Comparison of ENCODE assay signal across 27 cellular contexts in genomic region chrX:152892999-152893605, GRCh38.
"Had no signal": no experiment of that assay in that cellular context is flagged by ENCODE, and none has a peak within 500 bp of the region (broad histone marks: within the 10 kb centered on the region; RNA-seq: fewer than 3 reads in every experiment).

No MANE protein-coding gene starts in this region.

- H3K36me3 ChIP-seq: cardiac muscle cell, heart left ventricle, left ventricle myocardium inferior, transverse colon had no signal

- H3K36me3 Mint-ChIP-seq: activated naive CD8-positive, alpha-beta T cell; naive B cell had no signal

- H3K27ac ChIP-seq: body of pancreas, cardiac muscle cell, coronary artery, dorsolateral prefrontal cortex, heart left ventricle, left ventricle myocardium inferior, testis, transverse colon had no signal

- H3K27me3 ChIP-seq: body of pancreas, cardiac muscle cell, testis, transverse colon had no signal

- FAIRE-seq: islet of Langerhans had no signal

- H3K4me1 ChIP-seq: body of pancreas, left ventricle myocardium inferior, testis, transverse colon had no signal

- H3K27ac Mint-ChIP-seq: activated naive CD8-positive, alpha-beta T cell had no signal

- H3K9me3 Mint-ChIP-seq: neural crest cell had no signal

- H3K4me3 ChIP-seq: body of pancreas, cardiac muscle cell, coronary artery, dorsolateral prefrontal cortex, heart left ventricle, left ventricle myocardium inferior, lung, testis, transverse colon had no signal

- H3K4me3 Mint-ChIP-seq: activated naive CD8-positive, alpha-beta T cell; naive B cell; neural crest cell had no signal

- H3K9me3 ChIP-seq: body of pancreas, heart left ventricle, left ventricle myocardium inferior, testis, transverse colon had no signal

- ATAC-seq: activated CD4-positive, CD25-positive, alpha-beta regulatory T cell treated with anti-CD3 and anti-CD28 coated beads, Interleukin-2, amount 50 U/mL, for 24 hours; body of pancreas; heart left ventricle; right cardiac atrium; stimulated activated naive CD8-positive, alpha-beta T cell treated with anti-CD3 and anti-CD28 coated beads, Interleukin-15, Interleukin-2, amounts not matched to agents 100 U/mL and 50 U/mL, for 24 hours had no signal

- DNase-seq: activated CD4-positive, alpha-beta T cell treated with anti-CD3 and anti-CD28 coated beads for 48 hours; activated CD4-positive, alpha-beta T cell treated with anti-CD3 and anti-CD28 coated beads, Interleukin-2, amount 50 U/mL, for 48 hours; activated CD8-positive, alpha-beta memory T cell treated with anti-CD3 and anti-CD28 coated beads for 24 hours; activated effector memory CD4-positive, alpha-beta T cell treated with Interleukin-2 at 50 U/mL for 16 hours; activated naive CD4-positive, alpha-beta T cell treated with Interleukin-2 at 50 U/mL for 16 hours; body of pancreas; cerebellar nuclear complex; effector memory CD4-positive, alpha-beta T cell; erythroblast; foreskin fibroblast; heart left ventricle; left ventricle myocardium inferior; naive B cell; right cardiac atrium; stimulated activated CD4-positive, alpha-beta T cell treated with anti-CD3 and anti-CD28 coated beads, Interleukin-2, amount 100 ng/mL, for 48 hours; stimulated activated naive CD8-positive, alpha-beta T cell treated with anti-CD3 and anti-CD28 coated beads, Interleukin-15, Interleukin-2, amounts not matched to agents 100 U/mL and 50 U/mL, for 24 hours; T-helper 1 cell; testis; transverse colon had no signal
